ENCODE assay signal across 1 cellular context in genomic region chr11:66311965-66312548, GRCh38.
TF ChIP-seq lines count a peak whose summit lies in the region.

No MANE protein-coding gene starts in this region.

TF ChIP-seq in K562, 482 proteins besides CTCF, POLR2A, EP300 and RAD21 (continued from another document and continues in another):
- TF ChIP-seq, protein P1, sequence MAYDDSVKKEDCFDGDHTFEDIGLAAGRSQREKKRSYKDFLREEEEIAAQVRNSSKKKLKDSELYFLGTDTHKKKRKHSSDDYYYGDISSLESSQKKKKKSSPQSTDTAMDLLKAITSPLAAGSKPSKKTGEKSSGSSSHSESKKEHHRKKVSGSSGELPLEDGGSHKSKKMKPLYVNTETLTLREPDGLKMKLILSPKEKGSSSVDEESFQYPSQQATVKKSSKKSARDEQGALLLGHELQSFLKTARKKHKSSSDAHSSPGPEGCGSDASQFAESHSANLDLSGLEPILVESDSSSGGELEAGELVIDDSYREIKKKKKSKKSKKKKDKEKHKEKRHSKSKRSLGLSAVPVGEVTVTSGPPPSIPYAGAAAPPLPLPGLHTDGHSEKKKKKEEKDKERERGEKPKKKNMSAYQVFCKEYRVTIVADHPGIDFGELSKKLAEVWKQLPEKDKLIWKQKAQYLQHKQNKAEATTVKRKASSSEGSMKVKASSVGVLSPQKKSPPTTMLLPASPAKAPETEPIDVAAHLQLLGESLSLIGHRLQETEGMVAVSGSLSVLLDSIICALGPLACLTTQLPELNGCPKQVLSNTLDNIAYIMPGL (CRISPR knock-in tag; IDR thresholded peaks at IDR 0.05) = peak; percentile 77; the same call in 1 of the 2 replicates
- no peak for TF ChIP-seq ZNF445 (CRISPR knock-in tag; IDR thresholded peaks at IDR 0.05; ENCODE audit: low read depth)
- no peak for TF ChIP-seq ELF4 (CRISPR knock-in tag; IDR thresholded peaks at IDR 0.05)
- TF ChIP-seq POLR3G (IDR thresholded peaks at IDR 0.05; ENCODE audit: extremely low read depth, insufficient read length, insufficient replicate concordance) = no peak
- peak in 1 of 2 experiments; percentile 78; a peak in 3 of 4 replicates for TF ChIP-seq MAZ (CRISPR knock-in tag; conservative IDR thresholded peaks at IDR 0.05 in 1 of 2, IDR thresholded peaks at IDR 0.05 in 1 of 2)
- TF ChIP-seq, protein P2, sequence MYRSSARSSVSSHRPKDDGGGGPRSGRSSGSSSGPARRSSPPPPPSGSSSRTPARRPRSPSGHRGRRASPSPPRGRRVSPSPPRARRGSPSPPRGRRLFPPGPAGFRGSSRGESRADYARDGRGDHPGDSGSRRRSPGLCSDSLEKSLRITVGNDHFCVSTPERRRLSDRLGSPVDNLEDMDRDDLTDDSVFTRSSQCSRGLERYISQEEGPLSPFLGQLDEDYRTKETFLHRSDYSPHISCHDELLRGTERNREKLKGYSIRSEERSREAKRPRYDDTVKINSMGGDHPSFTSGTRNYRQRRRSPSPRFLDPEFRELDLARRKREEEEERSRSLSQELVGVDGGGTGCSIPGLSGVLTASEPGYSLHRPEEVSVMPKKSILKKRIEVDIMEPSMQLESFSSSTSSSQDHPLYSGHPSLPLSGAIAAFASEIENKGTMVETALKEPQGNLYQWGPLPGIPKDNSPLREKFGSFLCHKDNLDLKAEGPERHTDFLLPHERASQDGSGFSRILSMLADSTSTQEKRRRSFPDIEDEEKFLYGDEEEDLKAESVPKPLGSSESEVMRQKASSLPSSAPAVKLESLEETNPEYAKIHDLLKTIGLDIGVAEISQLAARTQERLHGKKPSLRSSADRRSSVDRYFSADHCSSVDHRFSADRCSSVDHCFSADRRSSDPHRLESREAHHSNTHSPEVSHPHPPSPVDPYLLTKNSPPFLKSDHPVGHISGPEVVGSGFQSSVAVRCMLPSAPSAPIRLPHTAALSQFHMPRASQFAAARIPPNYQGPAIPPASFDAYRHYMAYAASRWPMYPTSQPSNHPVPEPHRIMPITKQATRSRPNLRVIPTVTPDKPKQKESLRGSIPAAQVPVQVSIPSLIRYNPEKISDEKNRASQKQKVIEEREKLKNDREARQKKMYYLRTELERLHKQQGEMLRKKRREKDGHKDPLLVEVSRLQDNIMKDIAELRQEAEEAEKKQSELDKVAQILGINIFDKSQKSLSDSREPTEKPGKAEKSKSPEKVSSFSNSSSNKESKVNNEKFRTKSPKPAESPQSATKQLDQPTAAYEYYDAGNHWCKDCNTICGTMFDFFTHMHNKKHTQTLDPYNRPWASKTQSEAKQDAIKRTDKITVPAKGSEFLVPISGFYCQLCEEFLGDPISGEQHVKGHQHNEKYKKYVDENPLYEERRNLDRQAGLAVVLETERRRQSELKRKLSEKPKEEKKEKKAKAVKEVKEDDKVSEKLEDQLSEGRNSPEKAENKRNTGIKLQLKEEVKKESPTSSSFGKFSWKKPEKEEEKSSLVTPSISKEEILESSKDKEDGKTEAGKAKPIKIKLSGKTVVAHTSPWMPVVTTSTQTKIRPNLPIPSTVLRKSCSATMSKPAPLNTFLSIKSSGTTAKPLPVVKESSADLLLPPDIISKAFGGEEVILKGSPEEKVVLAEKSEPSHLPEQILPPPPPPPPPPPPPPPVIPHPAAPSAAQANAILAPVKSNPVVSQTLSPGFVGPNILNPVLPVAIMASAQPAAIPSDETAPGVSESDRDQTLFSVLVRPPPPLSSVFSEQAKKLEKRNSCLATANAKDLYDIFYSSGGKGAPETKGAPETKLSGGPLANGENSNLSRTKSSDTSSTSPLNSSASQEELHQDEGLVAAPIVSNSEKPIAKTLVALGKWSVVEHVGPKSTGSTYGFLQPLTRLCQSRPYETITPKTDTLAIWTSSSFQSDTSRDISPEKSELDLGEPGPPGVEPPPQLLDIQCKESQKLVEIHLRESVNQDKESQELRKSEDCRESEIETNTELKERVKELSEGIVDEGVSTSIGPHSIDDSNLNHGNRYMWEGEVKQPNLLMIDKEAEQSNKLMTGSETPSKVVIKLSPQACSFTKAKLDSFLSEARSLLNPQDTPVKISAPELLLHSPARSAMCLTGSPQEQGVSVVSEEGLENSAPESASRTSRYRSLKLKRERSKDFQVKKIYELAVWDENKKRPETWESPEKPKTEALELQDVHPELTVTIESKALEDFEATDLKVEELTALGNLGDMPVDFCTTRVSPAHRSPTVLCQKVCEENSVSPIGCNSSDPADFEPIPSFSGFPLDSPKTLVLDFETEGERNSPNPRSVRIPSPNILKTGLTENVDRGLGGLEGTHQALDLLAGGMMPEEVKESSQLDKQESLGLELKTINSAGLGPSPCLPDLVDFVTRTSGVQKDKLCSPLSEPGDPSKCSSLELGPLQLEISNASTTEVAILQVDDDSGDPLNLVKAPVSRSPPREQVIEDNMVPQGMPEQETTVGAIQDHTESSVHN (IDR thresholded peaks at IDR 0.05; ENCODE audit: borderline replicate concordance in 1 of 2, low read depth in 1 of 2) = no peak
- TF ChIP-seq PHB2 (IDR thresholded peaks at IDR 0.05; ENCODE audit: low read depth) = no peak
- TF ChIP-seq SRF (CRISPR knock-in tag; IDR thresholded peaks at IDR 0.05) = no peak
- TF ChIP-seq, protein P3, sequence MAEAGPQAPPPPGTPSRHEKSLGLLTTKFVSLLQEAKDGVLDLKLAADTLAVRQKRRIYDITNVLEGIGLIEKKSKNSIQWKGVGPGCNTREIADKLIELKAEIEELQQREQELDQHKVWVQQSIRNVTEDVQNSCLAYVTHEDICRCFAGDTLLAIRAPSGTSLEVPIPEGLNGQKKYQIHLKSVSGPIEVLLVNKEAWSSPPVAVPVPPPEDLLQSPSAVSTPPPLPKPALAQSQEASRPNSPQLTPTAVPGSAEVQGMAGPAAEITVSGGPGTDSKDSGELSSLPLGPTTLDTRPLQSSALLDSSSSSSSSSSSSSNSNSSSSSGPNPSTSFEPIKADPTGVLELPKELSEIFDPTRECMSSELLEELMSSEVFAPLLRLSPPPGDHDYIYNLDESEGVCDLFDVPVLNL (CRISPR knock-in tag; IDR thresholded peaks at IDR 0.05; ENCODE audit: low read depth) = no peak
- peak; percentile 55; the same call in 1 of the 2 replicates for TF ChIP-seq PHF8 (IDR thresholded peaks at IDR 0.05; ENCODE audit: borderline replicate concordance, low read length)
- TF ChIP-seq, protein P4, sequence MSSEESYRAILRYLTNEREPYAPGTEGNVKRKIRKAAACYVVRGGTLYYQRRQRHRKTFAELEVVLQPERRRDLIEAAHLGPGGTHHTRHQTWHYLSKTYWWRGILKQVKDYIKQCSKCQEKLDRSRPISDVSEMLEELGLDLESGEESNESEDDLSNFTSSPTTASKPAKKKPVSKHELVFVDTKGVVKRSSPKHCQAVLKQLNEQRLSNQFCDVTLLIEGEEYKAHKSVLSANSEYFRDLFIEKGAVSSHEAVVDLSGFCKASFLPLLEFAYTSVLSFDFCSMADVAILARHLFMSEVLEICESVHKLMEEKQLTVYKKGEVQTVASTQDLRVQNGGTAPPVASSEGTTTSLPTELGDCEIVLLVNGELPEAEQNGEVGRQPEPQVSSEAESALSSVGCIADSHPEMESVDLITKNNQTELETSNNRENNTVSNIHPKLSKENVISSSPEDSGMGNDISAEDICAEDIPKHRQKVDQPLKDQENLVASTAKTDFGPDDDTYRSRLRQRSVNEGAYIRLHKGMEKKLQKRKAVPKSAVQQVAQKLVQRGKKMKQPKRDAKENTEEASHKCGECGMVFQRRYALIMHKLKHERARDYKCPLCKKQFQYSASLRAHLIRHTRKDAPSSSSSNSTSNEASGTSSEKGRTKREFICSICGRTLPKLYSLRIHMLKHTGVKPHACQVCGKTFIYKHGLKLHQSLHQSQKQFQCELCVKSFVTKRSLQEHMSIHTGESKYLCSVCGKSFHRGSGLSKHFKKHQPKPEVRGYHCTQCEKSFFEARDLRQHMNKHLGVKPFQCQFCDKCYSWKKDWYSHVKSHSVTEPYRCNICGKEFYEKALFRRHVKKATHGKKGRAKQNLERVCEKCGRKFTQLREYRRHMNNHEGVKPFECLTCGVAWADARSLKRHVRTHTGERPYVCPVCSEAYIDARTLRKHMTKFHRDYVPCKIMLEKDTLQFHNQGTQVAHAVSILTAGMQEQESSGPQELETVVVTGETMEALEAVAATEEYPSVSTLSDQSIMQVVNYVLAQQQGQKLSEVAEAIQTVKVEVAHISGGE (CRISPR knock-in tag; IDR thresholded peaks at IDR 0.05) = 0 out of 6 replicates have a peak, but pooled peaks of 1 of the 3 experiments have one; percentile 25
- no peak for TF ChIP-seq ZNF79 (CRISPR knock-in tag; IDR thresholded peaks at IDR 0.05; ENCODE audit: low read depth)
- TF ChIP-seq IRF2 (CRISPR knock-in tag; IDR thresholded peaks at IDR 0.05) = no peak
- TF ChIP-seq BRCA1 (IDR thresholded peaks at IDR 0.05) = no peak
- no peak for TF ChIP-seq BRCA1 (CRISPR knock-in tag; IDR thresholded peaks at IDR 0.05)
- no peak for TF ChIP-seq CBFA2T2 (conservative IDR thresholded peaks at IDR 0.05)
- TF ChIP-seq, protein P5, sequence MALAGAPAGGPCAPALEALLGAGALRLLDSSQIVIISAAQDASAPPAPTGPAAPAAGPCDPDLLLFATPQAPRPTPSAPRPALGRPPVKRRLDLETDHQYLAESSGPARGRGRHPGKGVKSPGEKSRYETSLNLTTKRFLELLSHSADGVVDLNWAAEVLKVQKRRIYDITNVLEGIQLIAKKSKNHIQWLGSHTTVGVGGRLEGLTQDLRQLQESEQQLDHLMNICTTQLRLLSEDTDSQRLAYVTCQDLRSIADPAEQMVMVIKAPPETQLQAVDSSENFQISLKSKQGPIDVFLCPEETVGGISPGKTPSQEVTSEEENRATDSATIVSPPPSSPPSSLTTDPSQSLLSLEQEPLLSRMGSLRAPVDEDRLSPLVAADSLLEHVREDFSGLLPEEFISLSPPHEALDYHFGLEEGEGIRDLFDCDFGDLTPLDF (CRISPR knock-in tag; IDR thresholded peaks at IDR 0.05) = 0 out of 2 replicates have a peak, but pooled peaks have one; percentile 80
- peak; percentile 77 for TF ChIP-seq ATF7 (IDR thresholded peaks at IDR 0.05)
- TF ChIP-seq DDX20 (tag; IDR thresholded peaks at IDR 0.05; ENCODE audit: low read depth) = no peak
- no peak for TF ChIP-seq ZNF282 (CRISPR knock-in tag; IDR thresholded peaks at IDR 0.05)
- TF ChIP-seq ZNF121 (CRISPR knock-in tag; conservative IDR thresholded peaks at IDR 0.05) = no peak
- peak; percentile 23; the same call in 1 of the 2 replicates for TF ChIP-seq ETV5 (CRISPR knock-in tag; IDR thresholded peaks at IDR 0.05; ENCODE audit: low read depth)
- TF ChIP-seq ZNF507 (tag; conservative IDR thresholded peaks at IDR 0.05) = no peak
- TF ChIP-seq CC2D1A (IDR thresholded peaks at IDR 0.05) = peak; percentile 89
- TF ChIP-seq TSC22D4 (tag; IDR thresholded peaks at IDR 0.05) = no peak
- no peak for TF ChIP-seq POU5F1 (IDR thresholded peaks at IDR 0.05; ENCODE audit: borderline replicate concordance, low read depth, low read length, partially characterized antibody)
- no peak for TF ChIP-seq CHAMP1 (IDR thresholded peaks at IDR 0.05)
- TF ChIP-seq ZNF124 (CRISPR knock-in tag; IDR thresholded peaks at IDR 0.05) = no peak
- no peak for TF ChIP-seq BHLHE40 (IDR thresholded peaks at IDR 0.05; ENCODE audit: low read length)
- no peak for TF ChIP-seq YBX1 (IDR thresholded peaks at IDR 0.05)
- TF ChIP-seq LEF1 (IDR thresholded peaks at IDR 0.05) = no peak
- TF ChIP-seq, protein P6, sequence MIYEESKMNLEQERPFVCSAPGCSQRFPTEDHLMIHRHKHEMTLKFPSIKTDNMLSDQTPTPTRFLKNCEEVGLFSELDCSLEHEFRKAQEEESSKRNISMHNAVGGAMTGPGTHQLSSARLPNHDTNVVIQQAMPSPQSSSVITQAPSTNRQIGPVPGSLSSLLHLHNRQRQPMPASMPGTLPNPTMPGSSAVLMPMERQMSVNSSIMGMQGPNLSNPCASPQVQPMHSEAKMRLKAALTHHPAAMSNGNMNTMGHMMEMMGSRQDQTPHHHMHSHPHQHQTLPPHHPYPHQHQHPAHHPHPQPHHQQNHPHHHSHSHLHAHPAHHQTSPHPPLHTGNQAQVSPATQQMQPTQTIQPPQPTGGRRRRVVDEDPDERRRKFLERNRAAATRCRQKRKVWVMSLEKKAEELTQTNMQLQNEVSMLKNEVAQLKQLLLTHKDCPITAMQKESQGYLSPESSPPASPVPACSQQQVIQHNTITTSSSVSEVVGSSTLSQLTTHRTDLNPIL (CRISPR knock-in tag; IDR thresholded peaks at IDR 0.05) = no peak
- TF ChIP-seq ZKSCAN1 (IDR thresholded peaks at IDR 0.05; ENCODE audit: low read depth, low read length) = no peak
- no peak for TF ChIP-seq ZFPM2 (CRISPR knock-in tag; IDR thresholded peaks at IDR 0.05)
- peak; percentile 91; the same call in 1 of the 2 replicates for TF ChIP-seq STAT6 (CRISPR knock-in tag; IDR thresholded peaks at IDR 0.05)
- TF ChIP-seq ZNF175 (CRISPR knock-in tag; IDR thresholded peaks at IDR 0.05; ENCODE audit: low read depth) = no peak
- TF ChIP-seq NFIC (IDR thresholded peaks at IDR 0.05) = peak; percentile 53
- TF ChIP-seq ZBTB17 (CRISPR knock-in tag; IDR thresholded peaks at IDR 0.05) = no peak
- TF ChIP-seq HDGF (IDR thresholded peaks at IDR 0.05) = 0 out of 2 replicates have a peak, but pooled peaks have one; percentile 50
- peak; percentile 68 for TF ChIP-seq ARID1B (IDR thresholded peaks at IDR 0.05)
- peak; percentile 26 for TF ChIP-seq RBBP5 (IDR thresholded peaks at IDR 0.05; ENCODE audit: borderline replicate concordance, insufficient read depth, low read length, poor library complexity, severe bottlenecking)
- TF ChIP-seq ZNF551 (CRISPR knock-in tag; IDR thresholded peaks at IDR 0.05) = no peak
